1 cellular context compared by ENCODE assay signal in the genomic region with DNA sequence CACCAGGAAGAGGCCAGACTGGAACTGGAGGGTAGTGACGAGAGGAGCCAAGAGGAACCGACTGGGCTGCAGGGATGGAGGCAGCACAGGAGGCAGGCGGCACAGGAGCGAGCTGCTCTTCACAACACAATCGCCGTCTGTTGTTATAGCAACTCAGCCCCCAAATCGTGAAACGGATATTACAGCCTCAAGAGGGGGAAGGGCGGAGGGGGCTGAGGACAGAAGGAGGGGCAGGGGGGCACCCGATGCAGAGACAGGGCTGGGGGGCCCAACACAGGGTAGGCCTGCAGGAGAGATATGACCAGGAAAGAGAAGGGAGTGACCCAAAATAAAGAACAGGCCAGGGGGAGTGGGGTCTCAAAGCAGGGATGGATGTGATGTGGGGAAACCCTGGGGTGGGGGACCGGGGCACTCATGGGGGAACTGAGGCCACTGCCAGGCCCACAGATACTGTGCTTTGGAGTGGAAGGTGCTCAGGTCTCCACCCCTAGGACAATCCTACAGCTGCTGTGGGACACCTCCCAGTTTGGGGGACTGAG.
TF ChIP-seq lines count a peak whose summit lies in the region.

No MANE protein-coding gene starts in this region.

TF ChIP-seq in HepG2, 621 proteins besides CTCF, POLR2A, EP300 and RAD21:
- TF ChIP-seq, protein P1, sequence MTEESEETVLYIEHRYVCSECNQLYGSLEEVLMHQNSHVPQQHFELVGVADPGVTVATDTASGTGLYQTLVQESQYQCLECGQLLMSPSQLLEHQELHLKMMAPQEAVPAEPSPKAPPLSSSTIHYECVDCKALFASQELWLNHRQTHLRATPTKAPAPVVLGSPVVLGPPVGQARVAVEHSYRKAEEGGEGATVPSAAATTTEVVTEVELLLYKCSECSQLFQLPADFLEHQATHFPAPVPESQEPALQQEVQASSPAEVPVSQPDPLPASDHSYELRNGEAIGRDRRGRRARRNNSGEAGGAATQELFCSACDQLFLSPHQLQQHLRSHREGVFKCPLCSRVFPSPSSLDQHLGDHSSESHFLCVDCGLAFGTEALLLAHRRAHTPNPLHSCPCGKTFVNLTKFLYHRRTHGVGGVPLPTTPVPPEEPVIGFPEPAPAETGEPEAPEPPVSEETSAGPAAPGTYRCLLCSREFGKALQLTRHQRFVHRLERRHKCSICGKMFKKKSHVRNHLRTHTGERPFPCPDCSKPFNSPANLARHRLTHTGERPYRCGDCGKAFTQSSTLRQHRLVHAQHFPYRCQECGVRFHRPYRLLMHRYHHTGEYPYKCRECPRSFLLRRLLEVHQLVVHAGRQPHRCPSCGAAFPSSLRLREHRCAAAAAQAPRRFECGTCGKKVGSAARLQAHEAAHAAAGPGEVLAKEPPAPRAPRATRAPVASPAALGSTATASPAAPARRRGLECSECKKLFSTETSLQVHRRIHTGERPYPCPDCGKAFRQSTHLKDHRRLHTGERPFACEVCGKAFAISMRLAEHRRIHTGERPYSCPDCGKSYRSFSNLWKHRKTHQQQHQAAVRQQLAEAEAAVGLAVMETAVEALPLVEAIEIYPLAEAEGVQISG (CRISPR knock-in tag; IDR thresholded peaks at IDR 0.05): no peak
- TF ChIP-seq, protein P2, sequence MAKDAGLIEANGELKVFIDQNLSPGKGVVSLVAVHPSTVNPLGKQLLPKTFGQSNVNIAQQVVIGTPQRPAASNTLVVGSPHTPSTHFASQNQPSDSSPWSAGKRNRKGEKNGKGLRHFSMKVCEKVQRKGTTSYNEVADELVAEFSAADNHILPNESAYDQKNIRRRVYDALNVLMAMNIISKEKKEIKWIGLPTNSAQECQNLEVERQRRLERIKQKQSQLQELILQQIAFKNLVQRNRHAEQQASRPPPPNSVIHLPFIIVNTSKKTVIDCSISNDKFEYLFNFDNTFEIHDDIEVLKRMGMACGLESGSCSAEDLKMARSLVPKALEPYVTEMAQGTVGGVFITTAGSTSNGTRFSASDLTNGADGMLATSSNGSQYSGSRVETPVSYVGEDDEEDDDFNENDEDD (CRISPR knock-in tag; IDR thresholded peaks at IDR 0.05; ENCODE audit: borderline replicate concordance): no peak
- TF ChIP-seq ZFYVE20 (CRISPR knock-in tag; IDR thresholded peaks at IDR 0.05; ENCODE audit: borderline replicate concordance, low read depth) (no peak), ZNF225 (CRISPR knock-in tag; IDR thresholded peaks at IDR 0.05) (no peak), MED13 (CRISPR knock-in tag; IDR thresholded peaks at IDR 0.05) (no peak), ZNF674 (CRISPR knock-in tag; IDR thresholded peaks at IDR 0.05; ENCODE audit: low read depth) (no peak), MEIS1 (CRISPR knock-in tag; IDR thresholded peaks at IDR 0.05; ENCODE audit: borderline replicate concordance) (no peak), ZNF747 (CRISPR knock-in tag; IDR thresholded peaks at IDR 0.05; ENCODE audit: borderline replicate concordance) (no peak), ZNF530 (CRISPR knock-in tag; IDR thresholded peaks at IDR 0.05; ENCODE audit: low read depth) (no peak), RFX1 (IDR thresholded peaks at IDR 0.05) (no peak), GTF2F1 (IDR thresholded peaks at IDR 0.05; ENCODE audit: low read length) (no peak), SNAI1 (CRISPR knock-in tag; IDR thresholded peaks at IDR 0.05; ENCODE audit: borderline replicate concordance) (no peak)
- TF ChIP-seq, protein P3, sequence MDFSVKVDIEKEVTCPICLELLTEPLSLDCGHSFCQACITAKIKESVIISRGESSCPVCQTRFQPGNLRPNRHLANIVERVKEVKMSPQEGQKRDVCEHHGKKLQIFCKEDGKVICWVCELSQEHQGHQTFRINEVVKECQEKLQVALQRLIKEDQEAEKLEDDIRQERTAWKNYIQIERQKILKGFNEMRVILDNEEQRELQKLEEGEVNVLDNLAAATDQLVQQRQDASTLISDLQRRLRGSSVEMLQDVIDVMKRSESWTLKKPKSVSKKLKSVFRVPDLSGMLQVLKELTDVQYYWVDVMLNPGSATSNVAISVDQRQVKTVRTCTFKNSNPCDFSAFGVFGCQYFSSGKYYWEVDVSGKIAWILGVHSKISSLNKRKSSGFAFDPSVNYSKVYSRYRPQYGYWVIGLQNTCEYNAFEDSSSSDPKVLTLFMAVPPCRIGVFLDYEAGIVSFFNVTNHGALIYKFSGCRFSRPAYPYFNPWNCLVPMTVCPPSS (IDR thresholded peaks at IDR 0.05): no peak
- TF ChIP-seq, protein P4, sequence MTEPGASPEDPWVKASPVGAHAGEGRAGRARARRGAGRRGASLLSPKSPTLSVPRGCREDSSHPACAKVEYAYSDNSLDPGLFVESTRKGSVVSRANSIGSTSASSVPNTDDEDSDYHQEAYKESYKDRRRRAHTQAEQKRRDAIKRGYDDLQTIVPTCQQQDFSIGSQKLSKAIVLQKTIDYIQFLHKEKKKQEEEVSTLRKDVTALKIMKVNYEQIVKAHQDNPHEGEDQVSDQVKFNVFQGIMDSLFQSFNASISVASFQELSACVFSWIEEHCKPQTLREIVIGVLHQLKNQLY (CRISPR knock-in tag; IDR thresholded peaks at IDR 0.05): no peak
- TF ChIP-seq, protein P5, sequence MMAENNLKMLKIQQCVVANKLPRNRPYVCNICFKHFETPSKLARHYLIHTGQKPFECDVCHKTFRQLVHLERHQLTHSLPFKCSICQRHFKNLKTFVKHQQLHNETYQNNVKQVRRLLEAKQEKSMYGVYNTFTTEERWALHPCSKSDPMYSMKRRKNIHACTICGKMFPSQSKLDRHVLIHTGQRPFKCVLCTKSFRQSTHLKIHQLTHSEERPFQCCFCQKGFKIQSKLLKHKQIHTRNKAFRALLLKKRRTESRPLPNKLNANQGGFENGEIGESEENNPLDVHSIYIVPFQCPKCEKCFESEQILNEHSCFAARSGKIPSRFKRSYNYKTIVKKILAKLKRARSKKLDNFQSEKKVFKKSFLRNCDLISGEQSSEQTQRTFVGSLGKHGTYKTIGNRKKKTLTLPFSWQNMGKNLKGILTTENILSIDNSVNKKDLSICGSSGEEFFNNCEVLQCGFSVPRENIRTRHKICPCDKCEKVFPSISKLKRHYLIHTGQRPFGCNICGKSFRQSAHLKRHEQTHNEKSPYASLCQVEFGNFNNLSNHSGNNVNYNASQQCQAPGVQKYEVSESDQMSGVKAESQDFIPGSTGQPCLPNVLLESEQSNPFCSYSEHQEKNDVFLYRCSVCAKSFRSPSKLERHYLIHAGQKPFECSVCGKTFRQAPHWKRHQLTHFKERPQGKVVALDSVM (CRISPR knock-in tag; IDR thresholded peaks at IDR 0.05): no peak
